ENCODE assay signal across 8 cellular contexts in the genomic region with DNA sequence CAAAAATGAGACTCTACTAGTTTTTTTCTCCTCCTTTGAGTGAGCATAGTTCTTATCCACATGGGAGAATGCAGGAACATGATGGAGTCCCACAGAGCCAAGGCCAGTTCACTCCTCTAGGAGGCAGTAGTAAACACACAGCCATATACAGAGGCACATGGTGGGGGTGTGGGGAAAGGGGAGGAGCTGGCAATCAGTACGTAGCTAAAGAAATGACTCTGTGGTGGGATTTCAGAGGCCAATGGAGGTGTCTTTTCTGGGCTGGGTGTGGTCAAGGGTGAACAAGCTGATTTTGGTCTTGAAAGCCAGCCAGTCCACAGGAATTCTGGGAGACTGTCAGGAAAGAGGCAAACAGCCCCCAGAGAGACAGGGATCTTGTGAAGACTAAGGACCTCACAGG. TPM values are rescaled to one million over a fixed set of nuclear protein-coding genes. Genes with fewer than 3 reads are reported as not detected.
DNase-seq lines count a peak whose midpoint lies in the region; ATAC-seq, FAIRE-seq and TF ChIP-seq lines count a peak whose summit lies in the region.

No MANE protein-coding gene starts in this region.

- BruUV-seq in MCF 10A (replicated peaks; lab: Mats Ljungman, UMichigan): no TSS peak
- no TSS peak for BruUV-seq in GM12878 (replicated peaks; lab: Mats Ljungman, UMichigan)

- SMC1A ChIA-PET in GM12878 (lab: Charles Lee; ENCODE audit: uncharacterized antibody, unreplicated experiment): interaction anchor here (0.6 to 1.4 kb wide), 12 partner anchors 12 to 253 kb away, joined by 3 to 6 read pairs (median 3); no protein-coding TSS in a partner anchor

- CTCF ChIA-PET in MCF 10A (lab: Yijun Ruan, JAX): interaction anchor here (0.6 to 1.3 kb wide), 2 partner anchors 25 to 72 kb away, joined by 3 to 4 read pairs; no protein-coding TSS in a partner anchor
- CTCF ChIA-PET in GM12878 (lab: Yijun Ruan, JAX): interaction anchor here (0.6 to 3.8 kb wide), 35 partner anchors 10 to 545 kb away, joined by 3 to 17 read pairs (median 4); a partner anchor contains a TSS

- no peak overlapping the region for H3K4me3 Mint-ChIP-seq in MCF 10A (ENCODE audit: unreplicated experiment)
- no peak overlapping the region for H3K4me3 Mint-ChIP-seq in T-helper 17 cell
- H3K4me3 Mint-ChIP-seq in type B pancreatic cell: no peak overlapping the region

- H3K36me3 ChIP-seq in breast epithelium: no peaks in the 10 kb centered on the region
- no peaks in the 10 kb centered on the region for H3K36me3 ChIP-seq in GM12878 (ENCODE audit: control insufficient read depth in 2 of 2, insufficient read depth in 2 of 2, low read length in 1 of 2)
- H3K36me3 ChIP-seq in right lobe of liver: no peaks in the 10 kb centered on the region

- H3K4me2 ChIP-seq in GM12878 (ENCODE audit: control insufficient read depth, insufficient read depth): no peak overlapping the region

- no peak for TF ChIP-seq EP300 in GM12878 (IDR thresholded peaks at IDR 0.05; ENCODE audit: borderline replicate concordance in 1 of 2, control insufficient read depth in 1 of 2, low read depth in 2 of 2, low read length in 2 of 2)

- RAD21 ChIA-PET in GM12878 (lab: Charles Lee; ENCODE audit: unreplicated experiment): interaction anchor here (0.5 to 2.3 kb wide), 8 partner anchors 19 to 327 kb away, joined by 3 to 15 read pairs (median 4); no protein-coding TSS in a partner anchor

- in situ Hi-C loops in GM12878 (cut with MboI): no loop called here

- H3K27me3 Mint-ChIP-seq in MCF 10A (ENCODE audit: insufficient read depth, unreplicated experiment) (peaks cover 17% of the 10 kb centered on the region), T-helper 17 cell (no peaks in the 10 kb centered on the region), type B pancreatic cell (no peaks in the 10 kb centered on the region)

- FAIRE-seq in GM12878 (lab: Jason Lieb, UNC): peak; percentile 95

- H3K4me1 Mint-ChIP-seq in MCF 10A (ENCODE audit: insufficient read depth, unreplicated experiment) (no peaks in the 10 kb centered on the region), T-helper 17 cell (peaks cover 7% of the 10 kb centered on the region), type B pancreatic cell (ENCODE audit: unreplicated experiment) (peaks cover 7% of the 10 kb centered on the region)

- no peaks in the 10 kb centered on the region for H4K20me1 ChIP-seq in GM12878 (ENCODE audit: control insufficient read depth, insufficient read depth)

- H3K9me3 Mint-ChIP-seq in MCF 10A (ENCODE audit: unreplicated experiment) (no peaks in the 10 kb centered on the region), type B pancreatic cell (no peaks in the 10 kb centered on the region)

- H3K27ac Mint-ChIP-seq in MCF 10A (ENCODE audit: low read depth, unreplicated experiment): no peak overlapping the region
- H3K27ac Mint-ChIP-seq in T-helper 17 cell: no peak overlapping the region
- H3K27ac Mint-ChIP-seq in type B pancreatic cell: no peak overlapping the region

- H3K9ac ChIP-seq in GM12878 (ENCODE audit: control insufficient read depth, insufficient read depth, low read length): 0 out of 2 replicates have a peak overlapping the region, but pooled peaks have one; percentile 7

- peak; percentile 100 for ATAC-seq in T-helper 17 cell
- ATAC-seq in GM12878: peak; percentile 97
- peak; percentile 60 to 69 (median 64) for ATAC-seq in right lobe of liver
- no peak for ATAC-seq in GM21447 (IDR thresholded peaks at IDR 0.05; ENCODE audit: unreplicated experiment)

- no peaks in the 10 kb centered on the region for H3K79me2 ChIP-seq in GM12878 (ENCODE audit: control insufficient read depth, insufficient read depth, low read length)

- peaks cover 6% of the 10 kb centered on the region for H3K36me3 Mint-ChIP-seq in MCF 10A (ENCODE audit: insufficient read depth, unreplicated experiment)
- H3K36me3 Mint-ChIP-seq in T-helper 17 cell (ENCODE audit: low read depth): no peaks in the 10 kb centered on the region
- H3K36me3 Mint-ChIP-seq in type B pancreatic cell: no peaks in the 10 kb centered on the region

- TF ChIP-seq POLR2A in breast epithelium (IDR thresholded peaks at IDR 0.05) (no peak), GM12878 (IDR thresholded peaks at IDR 0.05; ENCODE audit: low read depth, low read length) (no peak), right lobe of liver (IDR thresholded peaks at IDR 0.05) (no peak)

- intact Hi-C loops in MCF 10A (cut with micrococcal nuclease): no loop called here
- intact Hi-C loops in breast epithelium (cut with DNase I; ENCODE audit: low total_unique reads): no loop called here
- intact Hi-C loops in GM12878 (cut with micrococcal nuclease; ENCODE audit: unreplicated experiment): no loop called here
- intact Hi-C loops in right lobe of liver (cut with DNase I): no loop called here

- H3K4me3 ChIP-seq in breast epithelium (no peak overlapping the region), GM12878 (no peak overlapping the region), right lobe of liver (no peak overlapping the region)

- TF ChIP-seq RAD21 in GM12878 (IDR thresholded peaks at IDR 0.05; ENCODE audit: insufficient read depth, low read depth, low read length): peak; percentile 54

- POLR2A ChIA-PET in MCF 10A (lab: Yijun Ruan, JAX) (interaction anchor here (1.0 kb wide), 1 partner anchor 17 kb away, joined by 3 read pairs; no protein-coding TSS in a partner anchor), GM12878 (lab: Charles Lee) (interaction anchor here (0.6 kb wide), 1 partner anchor 8 kb away, joined by 3 read pairs; no protein-coding TSS in a partner anchor)

- H2AFZ ChIP-seq in GM12878 (ENCODE audit: control insufficient read depth, low read depth, low read length): peak overlapping the region; percentile 84

- 42% methylated on average over 1 of the region's 1 CpG for WGBS in GM12878 (ENCODE audit: insufficient coverage, insufficient replicate concordance, low lambda C conversion rate, missing lambda C conversion rate)
- 17% methylated on average over 1 of the region's 1 CpG for WGBS in right lobe of liver (ENCODE audit: insufficient coverage, low coverage, low lambda C conversion rate, missing lambda C conversion rate)

- DNase-seq in MCF 10A (ENCODE audit: unreplicated experiment) (peak; percentile 62), breast epithelium (ENCODE audit: low spot score in 2 of 2) (no peak), LHCN-M2 (ENCODE audit: low read depth) (peak; percentile 78), T-helper 17 cell (peak in 2 of 3 donors; percentile 19 to 30), GM12878 (ENCODE audit: low read depth, low spot score) (no peak), right lobe of liver (no peak), type B pancreatic cell (ENCODE audit: extremely low spot score, unreplicated experiment) (no peak)

- H3K27me3 ChIP-seq in breast epithelium (no peaks in the 10 kb centered on the region), GM12878 (replicated peaks in 1 of 2; ENCODE audit: control insufficient read depth in 2 of 2, insufficient read depth in 2 of 2, low read length in 1 of 2) (no peaks in the 10 kb centered on the region), right lobe of liver (no peaks in the 10 kb centered on the region)

- H3K9me3 ChIP-seq in breast epithelium: no peaks in the 10 kb centered on the region
- no peaks in the 10 kb centered on the region for H3K9me3 ChIP-seq in T-helper 17 cell (ENCODE audit: control insufficient read depth, low read length, poor library complexity, severe bottlenecking)
- no peaks in the 10 kb centered on the region for H3K9me3 ChIP-seq in GM12878 (replicated peaks; ENCODE audit: control insufficient read depth, insufficient read depth, low read length)
- no peaks in the 10 kb centered on the region for H3K9me3 ChIP-seq in right lobe of liver

- H3K4me1 ChIP-seq in breast epithelium (no peaks in the 10 kb centered on the region), GM12878 (ENCODE audit: control insufficient read depth, insufficient read depth, low read length) (peaks cover 13% of the 10 kb centered on the region), right lobe of liver (no peaks in the 10 kb centered on the region)

- no peak for TF ChIP-seq CTCF in MCF 10A (IDR thresholded peaks at IDR 0.05; ENCODE audit: unreplicated experiment)
- TF ChIP-seq CTCF in breast epithelium (IDR thresholded peaks at IDR 0.05): no peak
- peak; percentile 38 to 64 (median 54); a peak in 5 of 6 replicates for TF ChIP-seq CTCF in GM12878 (IDR thresholded peaks at IDR 0.05 in 2 of 3, conservative IDR thresholded peaks at IDR 0.05 in 1 of 3; ENCODE audit: control insufficient read depth in 2 of 3, extremely low read depth in 1 of 3, insufficient read depth in 1 of 3, low read depth in 3 of 3, low read length in 3 of 3)
- TF ChIP-seq CTCF in right lobe of liver (IDR thresholded peaks at IDR 0.05): peak in 2 of 4 donors; percentile 17 to 35
- peak; percentile 70 for TF ChIP-seq CTCF in type B pancreatic cell (conservative IDR thresholded peaks at IDR 0.05)

- H3K27ac ChIP-seq in breast epithelium: no peak overlapping the region
- H3K27ac ChIP-seq in GM12878 (ENCODE audit: control insufficient read depth, insufficient read depth): no peak overlapping the region
- H3K27ac ChIP-seq in right lobe of liver: no peak overlapping the region

TF ChIP-seq in GM12878, 131 proteins besides CTCF, POLR2A, EP300 and RAD21 (continues in another document):
- TF ChIP-seq BMI1 (IDR thresholded peaks at IDR 0.05; ENCODE audit: borderline replicate concordance) (no peak), CREM (IDR thresholded peaks at IDR 0.05; ENCODE audit: low read depth) (no peak)

RNA-seq across cellular contexts. Expression of a gene that starts 6.6 kb away (rescaled TPM):
- total RNA-seq in MCF 10A (2022) (139 and 164 TPM in 2 replicates), breast epithelium (100 to 1,000 TPM; 108 to 156 (median 147) TPM), LHCN-M2 (2014; rRNA removed) (219 and 243 TPM in 2 replicates), T-helper 17 cell (100 to 1,000 TPM; 102 to 122 TPM), GM12878 (2014; rRNA removed) (128 and 141 TPM in 2 replicates), GM12878 (2014; rRNA removed; fragmentation: Illumina TruSeq; extraction: Trizol) (148 and 152 TPM in 2 replicates), GM12878 (2021) (182 and 204 TPM in 2 replicates), right lobe of liver (100 to 1,000 TPM in 1 of 6 experiments, 10 to 100 TPM in 5; 50.3 to 110 (median 81.6) TPM), type B pancreatic cell (ENCODE audit: low replicate concordance) (266 and 484 TPM in 2 replicates)
- 193 TPM for polyA plus RNA-seq in LHCN-M2 (2012)
- 70.8 and 70.9 TPM in 2 replicates for total RNA-seq in GM12878 (2013; cell fraction: nucleolus; rRNA removed)
- polyA plus RNA-seq in GM12878 (2011; ENCODE audit: low read depth): 108 TPM
- polyA plus RNA-seq in GM12878 (2011; rRNA removed) (387 and 412 TPM in 2 replicates), GM12878 (2014; fragmentation: Illumina TruSeq; extraction: Trizol) (274 and 338 TPM in 2 replicates), GM12878 (2014; fragmentation: Nextera tagmentation; extraction: Ambion mirVana) (100 to 1,000 TPM; 155 to 179 TPM), GM12878 (2014; rRNA removed) (218 and 266 TPM in 2 replicates), GM12878 (2016; fragmentation: Nextera tagmentation; extraction: Ambion mirVana) (100 to 1,000 TPM; 275 to 291 TPM)
- 245 and 314 TPM in 2 replicates for polyA plus RNA-seq in GM12878 (2011; cell fraction: cytosol; rRNA removed)
- polyA plus RNA-seq in GM12878 (2011; cell fraction: nucleus; rRNA removed): 170 and 179 TPM in 2 replicates
- 175 and 233 TPM in 2 replicates for polyA plus RNA-seq in GM12878 (2012)
- 143 and 310 TPM in 2 replicates for polyA minus RNA-seq in GM12878 (2011; rRNA and poly(A)+ RNA removed)
- polyA minus RNA-seq in GM12878 (2011; cell fraction: cytosol; rRNA and poly(A)+ RNA removed): 48.4 and 63.4 TPM in 2 replicates
- 14.7 and 27.4 TPM in 2 replicates for polyA minus RNA-seq in GM12878 (2011; cell fraction: nucleus; rRNA and poly(A)+ RNA removed)

Comparison
In these comparisons a context has a peak if more than half of its experiments do, and no peak if none do; other contexts are left out.
1. DNase-seq: peak in MCF 10A (single experiment), LHCN-M2 (single experiment) and T-helper 17 cell (2 of 3); none in breast epithelium (0 of 2), GM12878 (single experiment), right lobe of liver (0 of 3) and type B pancreatic cell (single experiment).
2. CTCF ChIP-seq: peak in GM12878 (3 of 3) and type B pancreatic cell (single experiment); none in MCF 10A (single experiment) and breast epithelium (0 of 3).